ENCODE assay signal across 8 cellular contexts in genomic region chr20:35619196-35620095, GRCh38. TPM values are rescaled to one million over a fixed set of nuclear protein-coding genes. Genes with fewer than 3 reads are reported as not detected.
DNase-seq lines count a peak whose midpoint lies in the region; ATAC-seq and TF ChIP-seq lines count a peak whose summit lies in the region.

No MANE protein-coding gene starts in this region.

- no peak overlapping the region for H3K9ac ChIP-seq in endodermal cell (ENCODE audit: extremely low read depth, low read length, poor library complexity, severe bottlenecking)

- H3K27ac Mint-ChIP-seq in activated CD8-positive, alpha-beta T cell treated with anti-CD3 and anti-CD28 coated beads, Interleukin-2, amount 10 ng/mL, durations not matched to agents 7 days and 5 days, result peak overlapping the region; percentile 81
- peak overlapping the region; percentile 89 for H3K27ac Mint-ChIP-seq in endodermal cell

- DNase-seq in NCI-H748 (lab: John Stamatoyannopoulos, UW; ENCODE audit: unreplicated experiment) (peak; percentile 82), endodermal cell (peak; percentile 98), mucosa of descending colon (peak; percentile 85 to 88 (median 87))
- DNase-seq in activated CD8-positive, alpha-beta T cell treated with anti-CD3 and anti-CD28 coated beads, Interleukin-2, amount 10 ng/mL, durations not matched to agents 7 days and 5 days, result peak; percentile 83
- peak; percentile 66 to 77 for DNase-seq in stimulated activated CD8-positive, alpha-beta memory T cell treated with anti-CD3 and anti-CD28 coated beads, Interleukin-2, amount 100 ng/mL, for 48 hours (ENCODE audit: low read depth in 2 of 2)

- H3K4me3 ChIP-seq in endodermal cell (ENCODE audit: low read length) (peak overlapping the region; percentile 81), mucosa of descending colon (no peak overlapping the region)

- H3K4me1 ChIP-seq in endodermal cell (ENCODE audit: control insufficient read depth, insufficient read depth, low read length), result no peaks in the 10 kb centered on the region
- H3K4me1 ChIP-seq in mucosa of descending colon (ENCODE audit: low read depth), result peaks cover 16% of the 10 kb centered on the region

- ATAC-seq in GM18498 (IDR thresholded peaks at IDR 0.05; ENCODE audit: unreplicated experiment), result peak; percentile 37
- ATAC-seq in HG03280 (IDR thresholded peaks at IDR 0.05; ENCODE audit: unreplicated experiment), result peak; percentile 28
- ATAC-seq in activated CD8-positive, alpha-beta T cell treated with anti-CD3 and anti-CD28 coated beads, Interleukin-2, amount 10 ng/mL, durations not matched to agents 7 days and 5 days, result peak; percentile 41
- ATAC-seq in mucosa of descending colon, result peak; percentile 44

- H3K36me3 Mint-ChIP-seq in activated CD8-positive, alpha-beta T cell treated with anti-CD3 and anti-CD28 coated beads, Interleukin-2, amount 10 ng/mL, durations not matched to agents 7 days and 5 days (ENCODE audit: low read depth), result peaks cover 7% of the 10 kb centered on the region
- H3K36me3 Mint-ChIP-seq in endodermal cell (ENCODE audit: low read depth), result peaks cover 2% of the 10 kb centered on the region

- H3K4me1 Mint-ChIP-seq in activated CD8-positive, alpha-beta T cell treated with anti-CD3 and anti-CD28 coated beads, Interleukin-2, amount 10 ng/mL, durations not matched to agents 7 days and 5 days (ENCODE audit: low read depth), result peaks cover 37% of the 10 kb centered on the region
- H3K4me1 Mint-ChIP-seq in endodermal cell, result peaks cover 8% of the 10 kb centered on the region

- peak overlapping the region; percentile 84 for H3K4me3 Mint-ChIP-seq in activated CD8-positive, alpha-beta T cell treated with anti-CD3 and anti-CD28 coated beads, Interleukin-2, amount 10 ng/mL, durations not matched to agents 7 days and 5 days
- peak overlapping the region; percentile 70 for H3K4me3 Mint-ChIP-seq in endodermal cell

- CTCF ChIA-PET in activated CD8-positive, alpha-beta T cell treated with anti-CD3 and anti-CD28 coated beads, Interleukin-2, amount 10 ng/mL, durations not matched to agents 7 days and 5 days (lab: Charles Lee), result interaction anchor here (0.8 to 4.3 kb wide), 27 partner anchors 8 to 335 kb away, joined by 3 to 43 read pairs (median 4); partner anchors contain the start of genes CEP250, CPNE1, ERGIC3 and NFS1

- H3K36me3 ChIP-seq in endodermal cell (ENCODE audit: control insufficient read depth, insufficient read depth, low read length) (peaks cover 19% of the 10 kb centered on the region), mucosa of descending colon (ENCODE audit: low read depth) (no peaks in the 10 kb centered on the region)

- intact Hi-C loops in mucosa of descending colon (cut with DNase I, micrococcal nuclease), result no loop called here

- peak overlapping the region; percentile 88 for H3K27ac ChIP-seq in 22Rv1
- peak overlapping the region; percentile 17 for H3K27ac ChIP-seq in endodermal cell (ENCODE audit: low read depth, low read length)

- peak; percentile 69 for TF ChIP-seq CTCF in 22Rv1 (IDR thresholded peaks at IDR 0.05)
- TF ChIP-seq CTCF in endodermal cell (conservative IDR thresholded peaks at IDR 0.05), result peak; percentile 85
- no peak for TF ChIP-seq CTCF in mucosa of descending colon (IDR thresholded peaks at IDR 0.05)

- POLR2A ChIA-PET in activated CD8-positive, alpha-beta T cell treated with anti-CD3 and anti-CD28 coated beads, Interleukin-2, amount 10 ng/mL, durations not matched to agents 7 days and 5 days (lab: Charles Lee), result interaction anchor here (0.6 to 5.1 kb wide), 12 partner anchors 9 to 335 kb away, joined by 3 to 72 read pairs (median 4); partner anchors contain the start of genes CPNE1, NFS1, RBM12 and RBM39

- WGBS in endodermal cell (ENCODE audit: insufficient coverage in 1 of 2, insufficient read length in 1 of 2), 2 experiments, result 7 to 28% methylated on average over 13 to 49 of the region's 49 CpGs

- H3K9me3 Mint-ChIP-seq in activated CD8-positive, alpha-beta T cell treated with anti-CD3 and anti-CD28 coated beads, Interleukin-2, amount 10 ng/mL, durations not matched to agents 7 days and 5 days (ENCODE audit: insufficient read depth), result no peaks in the 10 kb centered on the region
- no peaks in the 10 kb centered on the region for H3K9me3 Mint-ChIP-seq in endodermal cell

- H3K9me3 ChIP-seq in endodermal cell (ENCODE audit: control insufficient read depth, low read length) (no peaks in the 10 kb centered on the region), mucosa of descending colon (no peaks in the 10 kb centered on the region)

- H3K27me3 ChIP-seq in endodermal cell (ENCODE audit: control insufficient read depth, insufficient read depth, low read length, poor library complexity, severe bottlenecking), result peaks cover 10% of the 10 kb centered on the region

- peaks cover 1% of the 10 kb centered on the region for H3K27me3 Mint-ChIP-seq in activated CD8-positive, alpha-beta T cell treated with anti-CD3 and anti-CD28 coated beads, Interleukin-2, amount 10 ng/mL, durations not matched to agents 7 days and 5 days (ENCODE audit: low read depth)
- H3K27me3 Mint-ChIP-seq in endodermal cell (ENCODE audit: insufficient read depth), result peaks cover 24% of the 10 kb centered on the region

RNA-seq across cellular contexts. Expression of gene SPAG4, which starts 3.8 kb away (rescaled TPM):
- 1 to 10 TPM; 2.6 to 5.0 TPM for total RNA-seq in activated CD8-positive, alpha-beta T cell treated with anti-CD3 and anti-CD28 coated beads, Interleukin-2, amount 10 ng/mL, durations not matched to agents 7 days and 5 days
- total RNA-seq in endodermal cell (1 to 10 TPM; 1.7 to 3.5 TPM), mucosa of descending colon (1 to 10 TPM; 3.5 to 5.9 (median 4.1) TPM)
- polyA plus RNA-seq in endodermal cell (2013, experiment 1 of 2), result 5.4 TPM
- polyA plus RNA-seq in endodermal cell (2013, experiment 2 of 2), result 4.2 TPM

RNA-seq across cellular contexts. Expression of gene CPNE1, which starts 45.3 kb away (rescaled TPM):
- 100 to 1,000 TPM; 271 to 272 TPM for total RNA-seq in activated CD8-positive, alpha-beta T cell treated with anti-CD3 and anti-CD28 coated beads, Interleukin-2, amount 10 ng/mL, durations not matched to agents 7 days and 5 days
- total RNA-seq in endodermal cell (100 to 1,000 TPM; 238 to 441 TPM), mucosa of descending colon (100 to 1,000 TPM; 117 to 188 (median 128) TPM)
- 343 TPM for polyA plus RNA-seq in endodermal cell (2013, experiment 1 of 2)
- polyA plus RNA-seq in endodermal cell (2013, experiment 2 of 2), result 307 TPM

RNA-seq across cellular contexts. Expression of gene RBM12, which starts 45.3 kb away (rescaled TPM):
- 100 to 1,000 TPM; 112 to 119 TPM for total RNA-seq in activated CD8-positive, alpha-beta T cell treated with anti-CD3 and anti-CD28 coated beads, Interleukin-2, amount 10 ng/mL, durations not matched to agents 7 days and 5 days
- 100 to 1,000 TPM; 106 to 158 TPM for total RNA-seq in endodermal cell
- polyA plus RNA-seq in endodermal cell (2013, experiment 1 of 2), result 81.6 TPM
- polyA plus RNA-seq in endodermal cell (2013, experiment 2 of 2), result 80.8 TPM
- 10 to 100 TPM; 68.3 to 72.5 (median 70.6) TPM for total RNA-seq in mucosa of descending colon
